Comparison of ENCODE assay signal across 23 cellular contexts in genomic region chr18:22604986-22605421, GRCh38.
DNase-seq lines count a peak whose midpoint lies in the region; ATAC-seq, FAIRE-seq and TF ChIP-seq lines count a peak whose summit lies in the region.
"Had no signal": no experiment of that assay in that cellular context is flagged by ENCODE, and none has a peak within 500 bp of the region (broad histone marks: within the 10 kb centered on the region; RNA-seq: fewer than 3 reads in every experiment).

No MANE protein-coding gene starts in this region.

- H3K4me2 ChIP-seq in HepG2 (ENCODE audit: low read depth, low read length) = no peak overlapping the region

- H3K27me3 ChIP-seq in liver (ENCODE audit: control insufficient read depth in 4 of 4, insufficient read depth in 4 of 4, low read length in 3 of 4) = no peaks in the 10 kb centered on the region
- no peaks in the 10 kb centered on the region for H3K27me3 ChIP-seq in HepG2 (ENCODE audit: control insufficient read depth in 1 of 2, insufficient read depth in 2 of 2, low read length in 2 of 2)
- H3K27me3 ChIP-seq in pancreas = no peaks in the 10 kb centered on the region
- H3K27me3 ChIP-seq: ovary, vagina had no signal

- H4K20me1 ChIP-seq in HepG2 (ENCODE audit: insufficient read depth, low read length) = no peaks in the 10 kb centered on the region

- peaks cover 4 to 25% (median 10%) of the 10 kb centered on the region in 4 donors for H3K4me1 ChIP-seq in liver (ENCODE audit: control insufficient read depth in 4 of 4, insufficient read depth in 4 of 4, low read length in 3 of 4)
- H3K4me1 ChIP-seq in HepG2 (ENCODE audit: insufficient read depth, low read length) = peaks cover 12% of the 10 kb centered on the region
- peaks cover 0 to 6% (median 0%) of the 10 kb centered on the region in 3 donors for H3K4me1 ChIP-seq in pancreas

- intact Hi-C loops in HepG2 (cut with micrococcal nuclease; ENCODE audit: unreplicated experiment) = no loop called here
- intact Hi-C loops in pancreas (cut with DNase I) = loop anchor here in 1 of 3 donors (10.0 kb wide), 1 partner anchor 90 kb away; no protein-coding TSS in a partner anchor

- in situ Hi-C loops in HepG2 (cut with HindIII; ENCODE audit: extremely low pct_ligation_motif_present, low pct_unique_long_range_greater_than_20kb) = no loop called here

- TF ChIP-seq EP300 in HepG2 (IDR thresholded peaks at IDR 0.05; ENCODE audit: low read depth in 2 of 2, low read length in 2 of 2) = no peak
- TF ChIP-seq EP300 in HepG2 (CRISPR knock-in tag; IDR thresholded peaks at IDR 0.05; ENCODE audit: borderline replicate concordance) = no peak

- no peaks in the 10 kb centered on the region for H3K9me3 ChIP-seq in liver (ENCODE audit: control insufficient read depth in 4 of 4, low read length in 3 of 4)
- no peaks in the 10 kb centered on the region for H3K9me3 ChIP-seq in HepG2 (ENCODE audit: low read length)
- no peaks in the 10 kb centered on the region for H3K9me3 ChIP-seq in pancreas
- H3K9me3 ChIP-seq: ovary, vagina had no signal

- no peaks in the 10 kb centered on the region for H3K79me2 ChIP-seq in HepG2 (ENCODE audit: insufficient read depth, low read length)

- peak overlapping the region; percentile 73 to 85 for H3K27ac ChIP-seq in liver (ENCODE audit: low read depth in 1 of 2, low read length in 2 of 2)
- no peak overlapping the region for H3K27ac ChIP-seq in HepG2 (ENCODE audit: extremely low read length, insufficient read depth, low read length)
- H3K27ac ChIP-seq in pancreas = peak overlapping the region; percentile 39 to 69 (median 52)
- H3K27ac ChIP-seq: ovary, vagina had no signal

- CTCF ChIA-PET in HepG2 (lab: Yijun Ruan, JAX; ENCODE audit: low intra/inter-chr PET ratio, low total read pairs) = no interaction called here

- POLR2A ChIA-PET in HepG2 (lab: Yijun Ruan, JAX) = no interaction called here

- WGBS in liver = 29% methylated on average over 3 of the region's 3 CpGs
- WGBS in HepG2 (ENCODE audit: low lambda C conversion rate) = 7% methylated on average over 3 of the region's 3 CpGs
- 29 to 38% methylated on average over 3 of the region's 3 CpGs for WGBS in pancreas, 2 donors

- BruUV-seq in HepG2 (replicated peaks; lab: Mats Ljungman, UMichigan) = no TSS peak

- DNase-seq in HepG2 (ENCODE audit: low spot score) (no peak), epithelial cell of esophagus (ENCODE audit: low read depth) (peak; percentile 73), pancreas (peak in 3 of 6 donors; percentile 21 to 42 (median 37)), NCI-H526 (lab: John Stamatoyannopoulos, UW) (no peak), pons (ENCODE audit: low spot score) (no peak)
- DNase-seq: activated CD4-positive, alpha-beta T cell treated with anti-CD3 and anti-CD28 coated beads for 36 hours; activated CD8-positive, alpha-beta memory T cell treated with anti-CD3 and anti-CD28 coated beads, Interleukin-2, amount 10 ng/mL, durations not matched to agents 7 days and 5 days; activated naive CD8-positive, alpha-beta T cell treated with anti-CD3 and anti-CD28 coated beads, Interleukin-2, amount 10 ng/mL, durations not matched to agents 7 days and 5 days; caudate nucleus; CD8-positive, alpha-beta T cell; DMS79; KBM-7; NCI-H2107; NCI-H524 treated with DMSO at 0.1 percent for 48 hours; ovary; stimulated activated CD4-positive, alpha-beta T cell treated with anti-CD3 and anti-CD28 coated beads, Interleukin-2, amount 100 ng/mL, for 48 hours; stimulated activated naive CD8-positive, alpha-beta T cell treated with anti-CD3 and anti-CD28 coated beads, Interleukin-15, amount 100 ng/mL, for 72 hours had no signal

- FAIRE-seq in HepG2 (lab: Jason Lieb, UNC) (no peak), pancreas (lab: Jason Lieb, UNC) (no peak)
- FAIRE-seq: TTC549 had no signal

- TF ChIP-seq CTCF in liver (IDR thresholded peaks at IDR 0.05; ENCODE audit: low read depth, low read length, missing input control) (no peak), HepG2 (CRISPR knock-in tag; IDR thresholded peaks at IDR 0.05) (no peak), epithelial cell of esophagus (IDR thresholded peaks at IDR 0.05; ENCODE audit: insufficient read depth, low read depth, low read length, missing control alignments) (no peak), pancreas (IDR thresholded peaks at IDR 0.05) (no peak)

- H3K4me3 ChIP-seq in liver (ENCODE audit: low read depth in 1 of 3, low read length in 3 of 3) (peak overlapping the region in 1 of 3 donors; percentile 1), HepG2 (replicated peaks in 1 of 3; ENCODE audit: insufficient read depth in 1 of 3, low read depth in 2 of 3, low read length in 3 of 3) (no peak overlapping the region), epithelial cell of esophagus (ENCODE audit: low read length) (no peak overlapping the region), pancreas (no peak overlapping the region)
- H3K4me3 ChIP-seq: lung, ovary had no signal

- no peak overlapping the region for H2AFZ ChIP-seq in HepG2 (ENCODE audit: low read length)

- peak in 1 of 2 donors; percentile 54 for TF ChIP-seq RAD21 in liver (IDR thresholded peaks at IDR 0.05)
- TF ChIP-seq RAD21 in HepG2 (CRISPR knock-in tag; IDR thresholded peaks at IDR 0.05) = no peak

- ATAC-seq in HepG2 (no peak), pancreas (peak in 3 of 4 donors; percentile 5 to 52 (median 31)), HG02852 (IDR thresholded peaks at IDR 0.05; ENCODE audit: unreplicated experiment) (no peak), GM21723 (IDR thresholded peaks at IDR 0.05; ENCODE audit: unreplicated experiment) (no peak)
- ATAC-seq: activated CD4-positive, alpha-beta T cell treated with anti-CD3 and anti-CD28 coated beads for 36 hours; activated CD8-positive, alpha-beta memory T cell treated with anti-CD3 and anti-CD28 coated beads, Interleukin-2, amount 10 ng/mL, durations not matched to agents 7 days and 5 days; CD8-positive, alpha-beta T cell; stimulated activated naive CD8-positive, alpha-beta T cell treated with anti-CD3 and anti-CD28 coated beads, Interleukin-15, amount 100 ng/mL, for 72 hours had no signal

- H3K9ac ChIP-seq in liver (ENCODE audit: low read depth in 1 of 2, low read length in 2 of 2) = peak overlapping the region in 1 of 2 donors; percentile 54
- no peak overlapping the region for H3K9ac ChIP-seq in HepG2 (ENCODE audit: insufficient read depth, low read depth, low read length)

- no peak for TF ChIP-seq POLR2A in HepG2 (IDR thresholded peaks at IDR 0.05; ENCODE audit: insufficient read depth in 1 of 2, low read depth in 2 of 2, low read length in 2 of 2)

- H3K36me3 ChIP-seq in liver (ENCODE audit: control insufficient read depth in 4 of 4, insufficient read depth in 3 of 4, low read depth in 1 of 4, low read length in 3 of 4) (no peaks in the 10 kb centered on the region), HepG2 (replicated peaks in 1 of 2; ENCODE audit: control insufficient read depth in 1 of 2, insufficient read depth in 2 of 2, low read length in 2 of 2) (no peaks in the 10 kb centered on the region), pancreas (no peaks in the 10 kb centered on the region)
- H3K36me3 ChIP-seq: ovary, vagina had no signal

TF ChIP-seq in liver, 16 proteins besides CTCF, POLR2A, EP300 and RAD21 (continues in another document):
- TF ChIP-seq HNF4A (conservative IDR thresholded peaks at IDR 0.05) (peak; percentile 59 to 82), RXRA (IDR thresholded peaks at IDR 0.05) (peak; percentile 75 to 88), FOXA2 (IDR thresholded peaks at IDR 0.05) (no peak), NR2F2 (IDR thresholded peaks at IDR 0.05) (peak; percentile 29), YY1 (IDR thresholded peaks at IDR 0.05) (peak; percentile 44), TAF1 (conservative IDR thresholded peaks at IDR 0.05) (no peak), ZBTB33 (IDR thresholded peaks at IDR 0.05) (no peak), EGR1 (IDR thresholded peaks at IDR 0.05; ENCODE audit: low read depth in 2 of 2) (peak in 1 of 2 donors; percentile 23), GABPA (IDR thresholded peaks at IDR 0.05 in 1 of 2, conservative IDR thresholded peaks at IDR 0.05 in 1 of 2) (no peak)

TF ChIP-seq in HepG2, 621 proteins besides CTCF, POLR2A, EP300 and RAD21 (continues in another document):
- no peak for TF ChIP-seq ZNF609 (CRISPR knock-in tag; IDR thresholded peaks at IDR 0.05; ENCODE audit: borderline replicate concordance)
- TF ChIP-seq ZNF724P (CRISPR knock-in tag; IDR thresholded peaks at IDR 0.05; ENCODE audit: borderline replicate concordance) = no peak
- TF ChIP-seq ZNF468 (CRISPR knock-in tag; IDR thresholded peaks at IDR 0.05) = no peak
- TF ChIP-seq HNRNPL (IDR thresholded peaks at IDR 0.05; ENCODE audit: low read depth, low read length) = no peak
- no peak for TF ChIP-seq PTBP1 (IDR thresholded peaks at IDR 0.05; ENCODE audit: low read depth, low read length, poor library complexity, severe bottlenecking)
- TF ChIP-seq ZNF121 (CRISPR knock-in tag; IDR thresholded peaks at IDR 0.05) = no peak
- TF ChIP-seq KDM5B (CRISPR knock-in tag; IDR thresholded peaks at IDR 0.05; ENCODE audit: borderline replicate concordance) = no peak

Comparison
In these comparisons a context has a peak if more than half of its experiments do, and no peak if none do; other contexts are left out.
1. ATAC-seq: peak in pancreas (3 of 4); none in HepG2 (single experiment), HG02852 (single experiment) and GM21723 (single experiment).